8 cellular contexts compared by ENCODE assay signal in the genomic region with DNA sequence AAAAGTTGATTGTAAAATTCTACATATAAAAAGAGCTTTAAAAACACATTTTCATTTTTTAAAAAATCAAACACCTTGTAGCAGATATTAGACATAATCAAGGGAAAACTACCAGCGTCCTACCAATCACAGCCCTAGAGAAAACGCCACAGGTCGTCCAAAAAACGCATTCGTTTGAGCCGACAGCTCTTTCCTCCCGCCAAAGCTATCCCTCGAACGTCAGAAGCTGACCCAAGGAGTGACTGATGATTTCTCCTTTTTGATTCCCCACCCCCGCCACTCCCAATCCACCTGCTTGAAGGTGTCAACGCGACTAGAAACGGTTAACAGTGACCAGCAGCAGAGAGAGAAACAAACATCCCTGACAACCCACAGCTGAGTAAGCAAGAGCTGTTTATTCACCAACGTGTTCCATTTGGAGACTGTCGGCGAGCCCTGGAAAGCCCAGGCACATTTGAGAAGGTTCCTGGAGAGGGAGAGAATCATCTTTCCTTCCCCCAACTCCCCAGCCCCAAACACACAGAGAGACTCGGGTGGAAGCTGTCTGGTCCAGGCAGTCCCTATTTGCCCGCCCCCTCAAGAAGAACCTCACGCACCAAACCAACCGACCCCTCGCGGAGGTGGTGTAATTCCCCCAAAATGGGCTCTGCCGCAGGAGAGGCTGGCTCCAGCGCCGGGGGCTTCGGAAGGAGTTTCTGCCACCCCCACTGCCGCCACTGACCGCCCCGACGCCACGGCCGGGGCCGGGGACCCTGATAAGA. TPM values are rescaled to one million over a fixed set of nuclear protein-coding genes. Genes with fewer than 3 reads are reported as not detected.
DNase-seq lines count a peak whose midpoint lies in the region; ATAC-seq and TF ChIP-seq lines count a peak whose summit lies in the region.

No MANE protein-coding gene starts in this region.

- no peaks in the 10 kb centered on the region for H3K27me3 Mint-ChIP-seq in activated T-cell treated with anti-CD3 and anti-CD28 coated beads, Interleukin-2, amount 50 U/mL, for 24 hours
- H3K27me3 Mint-ChIP-seq in naive B cell = no peaks in the 10 kb centered on the region

- H3K4me3 ChIP-seq in GM12864 (ENCODE audit: low read depth, low read length) (peak overlapping the region; percentile 100), fibroblast of mammary gland (ENCODE audit: control insufficient read depth, low read depth, low read length) (peak overlapping the region; percentile 92), transverse colon (peak overlapping the region; percentile 68 to 95 (median 93))

- H3K4me1 ChIP-seq in transverse colon = peaks cover 7 to 18% (median 11%) of the 10 kb centered on the region in 4 donors

- H3K36me3 Mint-ChIP-seq in activated T-cell treated with anti-CD3 and anti-CD28 coated beads, Interleukin-2, amount 50 U/mL, for 24 hours (ENCODE audit: low read depth) = peaks cover 22% of the 10 kb centered on the region
- H3K36me3 Mint-ChIP-seq in naive B cell = no peaks in the 10 kb centered on the region

- ATAC-seq in HG02973 (IDR thresholded peaks at IDR 0.05; ENCODE audit: unreplicated experiment) (peak; percentile 9), naive B cell (ENCODE audit: low read depth in 2 of 2) (peak; percentile 37 to 40)

- H3K4me1 Mint-ChIP-seq in activated T-cell treated with anti-CD3 and anti-CD28 coated beads, Interleukin-2, amount 50 U/mL, for 24 hours (ENCODE audit: low read depth) = peaks cover 29% of the 10 kb centered on the region
- peaks cover 18 to 40% (median 34%) of the 10 kb centered on the region in 3 donors for H3K4me1 Mint-ChIP-seq in naive B cell

- H3K4me3 Mint-ChIP-seq in activated T-cell treated with anti-CD3 and anti-CD28 coated beads, Interleukin-2, amount 50 U/mL, for 24 hours = peak overlapping the region; percentile 81
- peak overlapping the region; percentile 90 to 100 (median 98) for H3K4me3 Mint-ChIP-seq in naive B cell

- no peak for TF ChIP-seq POLR2A in transverse colon (IDR thresholded peaks at IDR 0.05)

- peak overlapping the region; percentile 91 to 93 (median 92) for H3K27ac ChIP-seq in transverse colon

- no peak for TF ChIP-seq EP300 in transverse colon (IDR thresholded peaks at IDR 0.05; ENCODE audit: low read depth)

- WGBS in transverse colon (ENCODE audit: low coverage in 1 of 2), 2 donors = 0% methylated on average over 7 to 33 of the region's 33 CpGs

- no peaks in the 10 kb centered on the region for H3K9me3 Mint-ChIP-seq in activated T-cell treated with anti-CD3 and anti-CD28 coated beads, Interleukin-2, amount 50 U/mL, for 24 hours
- H3K9me3 Mint-ChIP-seq in naive B cell = no peaks in the 10 kb centered on the region

- DNase-seq in A172 (ENCODE audit: low spot score) (peak; percentile 51), GM12864 (ENCODE audit: low read depth) (no peak), NCI-H226 (peak; percentile 33), fibroblast of mammary gland (ENCODE audit: low read depth) (peak; percentile 50), naive B cell (peak; percentile 48), transverse colon (peak; percentile 44)
- DNase-seq in activated T-cell treated with anti-CD3 and anti-CD28 coated beads, Interleukin-2, amount 50 U/mL, for 24 hours = no peak

- no peaks in the 10 kb centered on the region for H3K36me3 ChIP-seq in transverse colon

- TF ChIP-seq CTCF in GM12864 (IDR thresholded peaks at IDR 0.05; ENCODE audit: low read depth, low read length, missing control alignments) (no peak), fibroblast of mammary gland (conservative IDR thresholded peaks at IDR 0.05; ENCODE audit: control insufficient read depth, insufficient read depth, low read depth, low read length) (no peak), transverse colon (IDR thresholded peaks at IDR 0.05) (no peak)

- in situ Hi-C loops in transverse colon (cut with MboI; ENCODE audit: low pct_ligation_motif_present in 1 of 4, low pct_unique_long_range_greater_than_20kb in 1 of 4, low sequenced_read_pairs in 3 of 4) = loop anchor here in 1 of 4 donors (10.0 kb wide), 1 partner anchor 205 kb away; no protein-coding TSS in a partner anchor

- H3K9me3 ChIP-seq in transverse colon = no peaks in the 10 kb centered on the region

- H3K27me3 ChIP-seq in transverse colon = no peaks in the 10 kb centered on the region

- intact Hi-C loops in transverse colon (cut with DNase I; ENCODE audit: low total_unique reads) = loop anchor here (10.0 kb wide), 1 partner anchor 205 kb away; no protein-coding TSS in a partner anchor

- H3K27ac Mint-ChIP-seq in activated T-cell treated with anti-CD3 and anti-CD28 coated beads, Interleukin-2, amount 50 U/mL, for 24 hours = peak overlapping the region; percentile 87
- H3K27ac Mint-ChIP-seq in naive B cell = peak overlapping the region; percentile 80 to 96 (median 94)

RNA-seq across cellular contexts. Expression of a gene that starts 0.6 kb away (rescaled TPM):
- 0.28 and 0.69 TPM in 2 replicates for total RNA-seq in A172 (2014; rRNA removed; shearing (Covaris generic))
- polyA plus RNA-seq in naive B cell (ENCODE audit: low read depth in 6 of 6) = 1 to 10 TPM; 1.0 to 2.8 (median 2.4) TPM
- total RNA-seq in transverse colon = 10 to 100 TPM; 10.9 to 24.3 (median 13.1) TPM

RNA-seq across cellular contexts. Expression of a gene that starts 0.7 kb away (rescaled TPM):
- 12.5 and 24.0 TPM in 2 replicates for total RNA-seq in A172 (2014; rRNA removed; shearing (Covaris generic))
- polyA plus RNA-seq in naive B cell (ENCODE audit: low read depth in 6 of 6) = 10 to 100 TPM; 21.7 to 34.7 (median 29.3) TPM
- total RNA-seq in transverse colon = 10 to 100 TPM in 2 of 4 donors, 1 to 10 TPM in 2; 1.8 to 17.8 (median 9.1) TPM

Comparison
In these comparisons a context has a peak if more than half of its experiments do, and no peak if none do; other contexts are left out.
1. DNase-seq: peak in A172 (single experiment), NCI-H226 (single experiment), fibroblast of mammary gland (single experiment), naive B cell (single experiment) and transverse colon (single experiment); none in GM12864 (single experiment) and activated T-cell treated with anti-CD3 and anti-CD28 coated beads, Interleukin-2, amount 50 U/mL, for 24 hours (single experiment).
2. Peak in every context shown above with its lines, with median percentiles within 50 percentile points of each other: H3K4me3 ChIP-seq.